ENCODE assay signal across 17 cellular contexts in genomic region chr11:17692006-17692405, GRCh38. TPM values are rescaled to one million over a fixed set of nuclear protein-coding genes. Genes with fewer than 3 reads are reported as not detected.
DNase-seq lines count a peak whose midpoint lies in the region; ATAC-seq, FAIRE-seq and TF ChIP-seq lines count a peak whose summit lies in the region.
"Had no signal": no experiment of that assay in that cellular context is flagged by ENCODE, and none has a peak within 500 bp of the region (broad histone marks: within the 10 kb centered on the region; RNA-seq: fewer than 3 reads in every experiment).

No MANE protein-coding gene starts in this region.

- POLR2A ChIA-PET in HepG2 (lab: Yijun Ruan, JAX) = no interaction called here

- H3K4ac ChIP-seq in trophoblast cell (ENCODE audit: low read depth, low read length) = no peak overlapping the region

- no peak overlapping the region for H2BK5ac ChIP-seq in trophoblast cell (ENCODE audit: low read depth, low read length, poor library complexity)

- intact Hi-C loops in spleen (cut with DNase I; ENCODE audit: low total_unique reads) (no loop called here), HepG2 (cut with micrococcal nuclease; ENCODE audit: unreplicated experiment) (no loop called here)

- no peak for TF ChIP-seq RAD21 in HepG2 (CRISPR knock-in tag; IDR thresholded peaks at IDR 0.05)

- H3K23ac ChIP-seq in trophoblast cell (ENCODE audit: low read length) = no peak overlapping the region

- H3K79me2 ChIP-seq in trophoblast cell (ENCODE audit: control insufficient read depth, insufficient read depth, low read length, poor library complexity) (no peaks in the 10 kb centered on the region), HepG2 (ENCODE audit: insufficient read depth, low read length) (no peaks in the 10 kb centered on the region)

- DNase-seq in NCI-H345 (lab: John Stamatoyannopoulos, UW) (peak; percentile 1), NCI-H345 treated with DMSO at 0.1 percent for 48 hours (lab: John Stamatoyannopoulos, UW; ENCODE audit: unreplicated experiment) (no peak), NCI-H146 treated with DMSO at 0.1 percent for 48 hours (lab: John Stamatoyannopoulos, UW; ENCODE audit: unreplicated experiment) (peak; percentile 15), trophoblast cell (peak; percentile 46 to 53), spleen (no peak), HepG2 (ENCODE audit: low spot score) (no peak), NCI-H526 treated with DMSO at 0.1 percent for 48 hours (lab: John Stamatoyannopoulos, UW) (no peak)
- DNase-seq: ACHN; CD4-positive, CD25-positive, alpha-beta regulatory T cell; DMS53; GF-D8 had no signal

- H3K9ac ChIP-seq in trophoblast cell (ENCODE audit: low read length) = no peak overlapping the region
- H3K9ac ChIP-seq in HepG2 (ENCODE audit: insufficient read depth, low read depth, low read length) = no peak overlapping the region
- H3K9ac ChIP-seq: BLaER1 treated with 17β-estradiol and CSF1 and Interleukin-3, amounts not matched to agents 10 nM and 100 nM had no signal

- H3K14ac ChIP-seq in trophoblast cell (ENCODE audit: low read length) = no peak overlapping the region

- ATAC-seq in HepG2 = no peak
- ATAC-seq: HCT116 had no signal

- TF ChIP-seq CTCF in spleen (IDR thresholded peaks at IDR 0.05 in 8 of 11, conservative IDR thresholded peaks at IDR 0.05 in 3 of 11) = no peak
- no peak for TF ChIP-seq CTCF in HepG2 (CRISPR knock-in tag; IDR thresholded peaks at IDR 0.05)

- H3K4me1 ChIP-seq in trophoblast cell (ENCODE audit: control insufficient read depth in 1 of 2, insufficient read depth in 2 of 2, low read length in 2 of 2) (no peaks in the 10 kb centered on the region), spleen (no peaks in the 10 kb centered on the region), HepG2 (ENCODE audit: insufficient read depth, low read length) (no peaks in the 10 kb centered on the region)

- H3K4me3 ChIP-seq in trophoblast cell (ENCODE audit: low read depth, low read length) (no peak overlapping the region), spleen (no peak overlapping the region), HepG2 (replicated peaks in 1 of 3; ENCODE audit: insufficient read depth in 1 of 3, low read depth in 2 of 3, low read length in 3 of 3) (no peak overlapping the region)
- H3K4me3 ChIP-seq: BLaER1 treated with 17β-estradiol and CSF1 and Interleukin-3, amounts not matched to agents 10 nM and 100 nM had no signal

- H3K36me3 ChIP-seq in trophoblast cell (ENCODE audit: control insufficient read depth in 1 of 2, insufficient read depth in 2 of 2, low read length in 2 of 2) (no peaks in the 10 kb centered on the region), spleen (no peaks in the 10 kb centered on the region), HepG2 (replicated peaks in 1 of 2; ENCODE audit: control insufficient read depth in 1 of 2, insufficient read depth in 2 of 2, low read length in 2 of 2) (no peaks in the 10 kb centered on the region)
- H3K36me3 ChIP-seq: BLaER1 treated with 17β-estradiol and CSF1 and Interleukin-3, amounts not matched to agents 10 nM and 100 nM had no signal

- no peak overlapping the region for H2AK5ac ChIP-seq in trophoblast cell (ENCODE audit: low read length)

- H3K9me3 ChIP-seq in trophoblast cell (ENCODE audit: insufficient read depth, low read depth, low read length) (peaks cover 6% of the 10 kb centered on the region), spleen (no peaks in the 10 kb centered on the region), HepG2 (ENCODE audit: low read length) (no peaks in the 10 kb centered on the region)

- CTCF ChIA-PET in HepG2 (lab: Yijun Ruan, JAX; ENCODE audit: low intra/inter-chr PET ratio, low total read pairs) = no interaction called here

- no peak overlapping the region for H4K8ac ChIP-seq in trophoblast cell (ENCODE audit: low read depth, low read length)

- H2BK12ac ChIP-seq in trophoblast cell (ENCODE audit: low read length) = no peak overlapping the region

- no peak overlapping the region for H2AFZ ChIP-seq in trophoblast cell (ENCODE audit: insufficient read depth, low read length, poor library complexity)
- no peak overlapping the region for H2AFZ ChIP-seq in HepG2 (ENCODE audit: low read length)

- in situ Hi-C loops in HepG2 (cut with HindIII; ENCODE audit: extremely low pct_ligation_motif_present, low pct_unique_long_range_greater_than_20kb) = no loop called here

- no peaks in the 10 kb centered on the region for H3K79me1 ChIP-seq in trophoblast cell (ENCODE audit: low read length)

- peaks cover 28% of the 10 kb centered on the region for H3K27me3 ChIP-seq in trophoblast cell (ENCODE audit: insufficient read depth, low read length)
- peaks cover 5 to 76% (median 27%) of the 10 kb centered on the region in 7 donors for H3K27me3 ChIP-seq in spleen (replicated peaks in 1 of 7)
- H3K27me3 ChIP-seq in HepG2 (ENCODE audit: control insufficient read depth in 1 of 2, insufficient read depth in 2 of 2, low read length in 2 of 2) = peaks cover 8 to 64% of the 10 kb centered on the region in 2 experiments
- H3K27me3 ChIP-seq: BLaER1 treated with 17β-estradiol and CSF1 and Interleukin-3, amounts not matched to agents 10 nM and 100 nM had no signal

- no peak overlapping the region for H4K12ac ChIP-seq in trophoblast cell (ENCODE audit: low read depth, low read length)

- H3K18ac ChIP-seq in trophoblast cell (ENCODE audit: low read length) = no peak overlapping the region

- no peak overlapping the region for H3K4me2 ChIP-seq in trophoblast cell (ENCODE audit: low read length)
- H3K4me2 ChIP-seq in HepG2 (ENCODE audit: low read depth, low read length) = no peak overlapping the region

- H3K27ac ChIP-seq in trophoblast cell (ENCODE audit: low read depth, low read length) = no peak overlapping the region
- no peak overlapping the region for H3K27ac ChIP-seq in spleen
- H3K27ac ChIP-seq in HepG2 (ENCODE audit: extremely low read length, insufficient read depth, low read length) = no peak overlapping the region
- H3K27ac ChIP-seq: BLaER1 treated with 17β-estradiol and CSF1 and Interleukin-3, amounts not matched to agents 10 nM and 100 nM had no signal

- WGBS in trophoblast cell (ENCODE audit: extremely low coverage, insufficient coverage, insufficient read length) = no CpG with 5 or more reads among the region's 10 CpGs
- WGBS in spleen, 5 donors = 55 to 66% (median 64%) methylated on average over 10 of the region's 10 CpGs
- WGBS in HepG2 (ENCODE audit: low lambda C conversion rate) = 26% methylated on average over 10 of the region's 10 CpGs

- H2BK120ac ChIP-seq in trophoblast cell (ENCODE audit: insufficient read depth, low read length, poor library complexity) = no peak overlapping the region

- no peak overlapping the region for H4K91ac ChIP-seq in trophoblast cell (ENCODE audit: low read depth, low read length)

- no peak for FAIRE-seq in HepG2 (lab: Jason Lieb, UNC)
- FAIRE-seq: GM19239, H1, HTR-8/SVneo had no signal

- BruUV-seq in HepG2 (replicated peaks; lab: Mats Ljungman, UMichigan) = no TSS peak

- TF ChIP-seq EP300 in HepG2 (IDR thresholded peaks at IDR 0.05; ENCODE audit: low read depth in 2 of 2, low read length in 2 of 2) (no peak), HepG2 (CRISPR knock-in tag; IDR thresholded peaks at IDR 0.05; ENCODE audit: borderline replicate concordance) (no peak)

- TF ChIP-seq POLR2A in spleen (IDR thresholded peaks at IDR 0.05) (no peak), HepG2 (IDR thresholded peaks at IDR 0.05; ENCODE audit: insufficient read depth in 1 of 2, low read depth in 2 of 2, low read length in 2 of 2) (no peak)

- H4K20me1 ChIP-seq in HepG2 (ENCODE audit: insufficient read depth, low read length) = no peaks in the 10 kb centered on the region
- H4K20me1 ChIP-seq: BLaER1 treated with 17β-estradiol and CSF1 and Interleukin-3, amounts not matched to agents 10 nM and 100 nM had no signal

RNA-seq across cellular contexts. Expression of gene MYOD1, which starts 27.4 kb away (rescaled TPM):
- 0.07 and 0.14 TPM in 2 replicates for polyA plus RNA-seq in trophoblast cell (2013)
- total RNA-seq in spleen (not detected), HepG2 (2016; rRNA removed; fragmentation: Illumina TruSeq; extraction: Trizol) (not detected in 2 replicates)
- polyA plus RNA-seq in spleen (under 1 TPM in 1 of 3 donors, not detected in 2; 0.04 TPM), HepG2 (2011; rRNA removed) (not detected in 2 replicates)
- not detected in 2 replicates for total RNA-seq in HepG2 (2016; cell fraction: cytosol; rRNA removed; fragmentation: Illumina TruSeq; extraction: Trizol; ENCODE audit: low read depth)
- not detected in 2 replicates for total RNA-seq in HepG2 (2016; cell fraction: insoluble cytoplasmic fraction; rRNA removed; fragmentation: Illumina TruSeq; extraction: Trizol)
- total RNA-seq in HepG2 (2016; cell fraction: membrane; rRNA removed; fragmentation: Illumina TruSeq; extraction: Trizol) = not detected in 2 replicates
- total RNA-seq in HepG2 (2016; cell fraction: nucleus; rRNA removed; fragmentation: Illumina TruSeq; extraction: Trizol) = not detected in 2 replicates
- not detected in 2 replicates for polyA plus RNA-seq in HepG2 (2011; cell fraction: cytosol; rRNA removed)
- not detected in 2 replicates for polyA plus RNA-seq in HepG2 (2011; cell fraction: nucleus; rRNA removed)
- not detected in 2 replicates for polyA plus RNA-seq in HepG2 (2012)
- not detected in 2 replicates for polyA plus RNA-seq in HepG2 (2016; cell fraction: cytosol; fragmentation: Illumina TruSeq; extraction: Trizol; ENCODE audit: low read depth)
- not detected in 2 replicates for polyA plus RNA-seq in HepG2 (2016; cell fraction: insoluble cytoplasmic fraction; fragmentation: Illumina TruSeq; extraction: Trizol; ENCODE audit: low read depth)
- polyA plus RNA-seq in HepG2 (2016; cell fraction: membrane; fragmentation: Illumina TruSeq; extraction: Trizol; ENCODE audit: low read depth) = not detected in 2 replicates
- polyA plus RNA-seq in HepG2 (2016; cell fraction: nucleus; fragmentation: Illumina TruSeq; extraction: Trizol; ENCODE audit: insufficient read depth, low read depth) = not detected in 2 replicates
- polyA minus RNA-seq in HepG2 (2011; rRNA and poly(A)+ RNA removed; ENCODE audit: low replicate concordance) = not detected in 2 replicates
- polyA minus RNA-seq in HepG2 (2011; cell fraction: cytosol; rRNA and poly(A)+ RNA removed) = not detected in 2 replicates
- not detected in 2 replicates for polyA minus RNA-seq in HepG2 (2011; cell fraction: nucleus; rRNA and poly(A)+ RNA removed)
- total RNA-seq: A172; CD4-positive, CD25-positive, alpha-beta regulatory T cell; H1 had no signal
- polyA plus RNA-seq: CD4-positive, CD25-positive, alpha-beta regulatory T cell; H1 had no signal

RNA-seq across cellular contexts. Expression of gene KCNC1, which starts 42.6 kb away (rescaled TPM):
- 0.12 and 0.16 TPM in 2 replicates for polyA plus RNA-seq in trophoblast cell (2013)
- total RNA-seq in spleen (not detected), HepG2 (2016; rRNA removed; fragmentation: Illumina TruSeq; extraction: Trizol) (0.03 and 0.04 TPM in 2 replicates)
- polyA plus RNA-seq in spleen (not detected), HepG2 (2011; rRNA removed) (0.01 TPM in 1 of 2 replicates, not detected in the other)
- total RNA-seq in HepG2 (2016; cell fraction: cytosol; rRNA removed; fragmentation: Illumina TruSeq; extraction: Trizol; ENCODE audit: low read depth) = not detected in 2 replicates
- 0.04 and 0.06 TPM in 2 replicates for total RNA-seq in HepG2 (2016; cell fraction: insoluble cytoplasmic fraction; rRNA removed; fragmentation: Illumina TruSeq; extraction: Trizol)
- total RNA-seq in HepG2 (2016; cell fraction: membrane; rRNA removed; fragmentation: Illumina TruSeq; extraction: Trizol) = 0.03 and 0.10 TPM in 2 replicates
- total RNA-seq in HepG2 (2016; cell fraction: nucleus; rRNA removed; fragmentation: Illumina TruSeq; extraction: Trizol) = 0.34 and 0.38 TPM in 2 replicates
- not detected in 2 replicates for polyA plus RNA-seq in HepG2 (2011; cell fraction: cytosol; rRNA removed)
- 0.16 and 0.19 TPM in 2 replicates for polyA plus RNA-seq in HepG2 (2011; cell fraction: nucleus; rRNA removed)
- polyA plus RNA-seq in HepG2 (2012) = 0.11 and 0.51 TPM in 2 replicates
- polyA plus RNA-seq in HepG2 (2016; cell fraction: cytosol; fragmentation: Illumina TruSeq; extraction: Trizol; ENCODE audit: low read depth) = 0.02 TPM in 1 of 2 replicates, not detected in the other
- polyA plus RNA-seq in HepG2 (2016; cell fraction: insoluble cytoplasmic fraction; fragmentation: Illumina TruSeq; extraction: Trizol; ENCODE audit: low read depth) = 0.07 TPM in 1 of 2 replicates, not detected in the other
- 0.02 TPM in 1 of 2 replicates, not detected in the other for polyA plus RNA-seq in HepG2 (2016; cell fraction: membrane; fragmentation: Illumina TruSeq; extraction: Trizol; ENCODE audit: low read depth)
- 0.36 and 0.99 TPM in 2 replicates for polyA plus RNA-seq in HepG2 (2016; cell fraction: nucleus; fragmentation: Illumina TruSeq; extraction: Trizol; ENCODE audit: insufficient read depth, low read depth)
- not detected in 2 replicates for polyA minus RNA-seq in HepG2 (2011; rRNA and poly(A)+ RNA removed; ENCODE audit: low replicate concordance)
- not detected in 2 replicates for polyA minus RNA-seq in HepG2 (2011; cell fraction: cytosol; rRNA and poly(A)+ RNA removed)
- 0.39 and 0.50 TPM in 2 replicates for polyA minus RNA-seq in HepG2 (2011; cell fraction: nucleus; rRNA and poly(A)+ RNA removed)
- total RNA-seq: A172; CD4-positive, CD25-positive, alpha-beta regulatory T cell had no signal

Comparison
In these comparisons a context has a peak if more than half of its experiments do, and no peak if none do; other contexts are left out.
1. DNase-seq: peak in NCI-H345 (single experiment), NCI-H146 treated with DMSO at 0.1 percent for 48 hours (single experiment) and trophoblast cell (2 of 2); none in NCI-H345 treated with DMSO at 0.1 percent for 48 hours (single experiment), spleen (single experiment), HepG2 (single experiment) and NCI-H526 treated with DMSO at 0.1 percent for 48 hours (single experiment).